ENCODE assay signal across 1 cellular context in genomic region chr7:92589056-92589455, GRCh38.
TF ChIP-seq lines count a peak whose summit lies in the region.

No MANE protein-coding gene starts in this region.

TF ChIP-seq in SK-N-SH treated with all-trans-retinoic acid at 6 μM for 48 hours, 23 proteins besides CTCF, POLR2A, EP300 and RAD21 (continued from another document):
- TF ChIP-seq TSHZ2 (CRISPR knock-in tag; IDR thresholded peaks at IDR 0.05) = no peak
- no peak for TF ChIP-seq POU6F1 (CRISPR knock-in tag; IDR thresholded peaks at IDR 0.05; ENCODE audit: borderline replicate concordance, low read depth)
- TF ChIP-seq PPARA (CRISPR knock-in tag; IDR thresholded peaks at IDR 0.05; ENCODE audit: borderline replicate concordance) = no peak
- no peak for TF ChIP-seq SNAI2 (CRISPR knock-in tag; IDR thresholded peaks at IDR 0.05)
- TF ChIP-seq TOX (CRISPR knock-in tag; IDR thresholded peaks at IDR 0.05; ENCODE audit: borderline replicate concordance) = no peak
